In the genomic region with DNA sequence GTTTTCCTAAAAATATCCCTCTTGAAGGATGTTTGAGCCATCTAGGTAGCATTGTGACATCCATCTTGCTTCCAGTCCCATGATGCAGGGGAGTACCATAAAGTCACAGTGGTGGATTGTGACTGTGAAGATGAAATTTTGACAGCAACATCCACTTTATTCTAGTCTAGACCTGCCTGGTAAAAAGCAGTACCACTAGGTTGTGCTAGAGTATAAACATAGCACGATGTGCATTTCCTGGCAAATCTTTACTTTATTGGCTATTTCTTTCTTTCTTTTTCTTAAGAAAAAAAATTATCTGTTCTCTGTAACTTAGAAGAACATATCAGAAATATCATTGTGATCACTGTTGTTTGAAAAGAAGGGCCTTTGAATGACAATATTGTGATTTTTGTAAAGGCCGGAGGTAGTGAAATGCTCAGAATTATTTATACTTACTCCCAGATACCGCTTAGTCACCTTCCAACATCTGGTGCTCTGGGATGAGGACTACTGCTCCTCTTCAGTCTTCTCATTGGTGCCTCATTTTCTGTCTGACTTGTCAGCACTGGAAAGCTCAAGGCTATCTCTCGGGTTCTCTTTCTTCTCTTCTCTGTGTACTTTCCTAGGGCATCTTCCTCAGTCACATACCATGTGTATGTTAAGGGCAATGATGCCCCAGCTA, we compare ENCODE assay signal across 1 cellular context.
TF ChIP-seq lines count a peak whose summit lies in the region.

No MANE protein-coding gene starts in this region.

TF ChIP-seq in GM23338, 12 proteins besides CTCF, POLR2A, EP300 and RAD21 (continued from another document):
- TF ChIP-seq ZNF462 (CRISPR knock-in tag; IDR thresholded peaks at IDR 0.05) (no peak), EZH2phosphoT487 (IDR thresholded peaks at IDR 0.05; ENCODE audit: unreplicated experiment) (no peak), REST (IDR thresholded peaks at IDR 0.05; ENCODE audit: unreplicated experiment) (no peak), STAT1 (IDR thresholded peaks at IDR 0.05; ENCODE audit: unreplicated experiment) (no peak), ZNF331 (CRISPR knock-in tag; IDR thresholded peaks at IDR 0.05; ENCODE audit: low read depth) (no peak), NANOG (IDR thresholded peaks at IDR 0.05; ENCODE audit: borderline replicate concordance) (no peak)
- TF ChIP-seq, protein P1, sequence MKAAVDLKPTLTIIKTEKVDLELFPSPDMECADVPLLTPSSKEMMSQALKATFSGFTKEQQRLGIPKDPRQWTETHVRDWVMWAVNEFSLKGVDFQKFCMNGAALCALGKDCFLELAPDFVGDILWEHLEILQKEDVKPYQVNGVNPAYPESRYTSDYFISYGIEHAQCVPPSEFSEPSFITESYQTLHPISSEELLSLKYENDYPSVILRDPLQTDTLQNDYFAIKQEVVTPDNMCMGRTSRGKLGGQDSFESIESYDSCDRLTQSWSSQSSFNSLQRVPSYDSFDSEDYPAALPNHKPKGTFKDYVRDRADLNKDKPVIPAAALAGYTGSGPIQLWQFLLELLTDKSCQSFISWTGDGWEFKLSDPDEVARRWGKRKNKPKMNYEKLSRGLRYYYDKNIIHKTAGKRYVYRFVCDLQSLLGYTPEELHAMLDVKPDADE (IDR thresholded peaks at IDR 0.05), result no peak
